ENCODE assay signal across 5 cellular contexts in the genomic region with DNA sequence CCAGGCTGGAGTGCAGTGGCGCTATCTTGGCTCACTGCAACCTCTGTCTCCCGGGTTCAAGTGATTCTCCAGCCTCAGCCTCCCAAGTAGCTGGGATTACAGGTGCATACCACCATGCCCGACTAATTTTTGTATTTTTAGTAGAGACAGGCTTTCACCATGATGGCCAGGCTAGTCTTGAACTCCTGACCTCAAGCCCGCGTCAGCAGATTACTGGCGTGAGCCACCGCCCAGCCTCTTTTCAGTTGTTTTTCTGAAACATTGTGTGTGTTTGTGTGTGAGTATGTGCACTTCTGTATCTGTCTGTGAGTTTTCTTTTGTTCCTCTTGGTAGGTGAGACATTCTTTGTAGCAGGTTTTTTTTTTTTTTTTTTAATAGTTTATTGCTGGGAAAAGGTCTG. TPM values are rescaled to one million over a fixed set of nuclear protein-coding genes. Genes with fewer than 3 reads are reported as not detected.
"Had no signal": no experiment of that assay in that cellular context is flagged by ENCODE, and none has a peak within 500 bp of the region (broad histone marks: within the 10 kb centered on the region; RNA-seq: fewer than 3 reads in every experiment).

No MANE protein-coding gene starts in this region.

RNA-seq across cellular contexts. Expression of a gene that starts 30.0 kb away (rescaled TPM):
- total RNA-seq: liver, mesenteric fat pad, sigmoid colon, tibial nerve, vagina had no signal
- polyA plus RNA-seq: liver had no signal

RNA-seq across cellular contexts. Expression of a gene that starts 52.7 kb away (rescaled TPM):
- total RNA-seq: sigmoid colon, vagina had no signal
- polyA plus RNA-seq: liver had no signal
